Comparison of ENCODE assay signal across 27 cellular contexts in the genomic region with DNA sequence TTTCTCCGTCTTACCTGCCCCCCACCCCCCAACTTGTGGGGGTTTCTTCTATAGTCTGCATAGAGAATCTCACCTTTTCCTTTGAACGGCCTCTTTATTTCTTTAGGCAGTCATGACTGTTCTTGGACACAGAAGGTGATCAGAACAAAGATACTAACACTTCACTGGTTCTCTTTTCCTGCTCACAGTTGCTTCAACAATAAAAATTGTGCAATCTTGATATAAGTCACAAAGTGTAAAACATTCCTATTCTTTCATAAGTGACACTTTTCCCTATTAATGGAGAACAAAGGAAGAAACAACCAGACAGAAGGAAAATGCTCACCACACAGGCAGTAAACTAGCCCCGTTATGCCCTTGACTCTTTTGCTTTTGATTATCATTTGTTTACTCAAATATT.
"Had no signal": no experiment of that assay in that cellular context is flagged by ENCODE, and none has a peak within 500 bp of the region (broad histone marks: within the 10 kb centered on the region; RNA-seq: fewer than 3 reads in every experiment).

No MANE protein-coding gene starts in this region.

- H3K27ac ChIP-seq: brain microvascular endothelial cell, epithelial cell of prostate, esophagus squamous epithelium, gastroesophageal sphincter had no signal

- H3K4me1 Mint-ChIP-seq: activated CD4-positive, alpha-beta memory T cell treated with anti-CD3 and anti-CD28 coated beads, Interleukin-2, amount 10 ng/mL, durations not matched to agents 7 days and 5 days; activated CD4-positive, alpha-beta T cell treated with anti-CD3 and anti-CD28 coated beads for 36 hours; activated CD4-positive, alpha-beta T cell treated with anti-CD3 and anti-CD28 coated beads, Interleukin-2, amount 10 ng/mL, durations not matched to agents 24 days and 14 days; activated T-helper 17 cell treated with anti-CD3 and anti-CD28 coated beads, Interleukin-2, amount 50 U/mL, for 72 hours; T-cell had no signal

- H3K27ac Mint-ChIP-seq: activated CD4-positive, alpha-beta memory T cell treated with anti-CD3 and anti-CD28 coated beads, Interleukin-2, amount 10 ng/mL, durations not matched to agents 7 days and 5 days; activated CD4-positive, alpha-beta T cell treated with anti-CD3 and anti-CD28 coated beads for 36 hours; activated CD4-positive, alpha-beta T cell treated with anti-CD3 and anti-CD28 coated beads, Interleukin-2, amount 10 ng/mL, durations not matched to agents 24 days and 14 days; activated naive CD8-positive, alpha-beta T cell; activated T-helper 17 cell treated with anti-CD3 and anti-CD28 coated beads, Interleukin-2, amount 50 U/mL, for 72 hours; T-cell; T-helper 1 cell treated with Interleukin-12 subunit alpha and Interleukin-12 subunit beta and Interleukin-4 antibody, amounts not matched to agents 30 μg/mL and 1 μg/mL, for 36 hours had no signal

- H3K36me3 Mint-ChIP-seq: activated naive CD8-positive, alpha-beta T cell; T-cell had no signal

- H3K9me3 ChIP-seq: esophagus squamous epithelium, gastroesophageal sphincter had no signal

- H3K4me3 Mint-ChIP-seq: activated CD4-positive, alpha-beta memory T cell treated with anti-CD3 and anti-CD28 coated beads, Interleukin-2, amount 10 ng/mL, durations not matched to agents 7 days and 5 days; activated CD4-positive, alpha-beta T cell treated with anti-CD3 and anti-CD28 coated beads for 36 hours; activated CD4-positive, alpha-beta T cell treated with anti-CD3 and anti-CD28 coated beads, Interleukin-2, amount 10 ng/mL, durations not matched to agents 24 days and 14 days; activated naive CD8-positive, alpha-beta T cell; activated T-cell treated with anti-CD3 and anti-CD28 coated beads, Interleukin-2, amount 50 U/mL, for 4 hours; activated T-helper 17 cell treated with anti-CD3 and anti-CD28 coated beads, Interleukin-2, amount 50 U/mL, for 72 hours; T-cell; T-helper 1 cell treated with Interleukin-12 subunit alpha and Interleukin-12 subunit beta and Interleukin-4 antibody, amounts not matched to agents 30 μg/mL and 1 μg/mL, for 36 hours had no signal

- ATAC-seq: activated CD4-positive, alpha-beta T cell treated with anti-CD3 and anti-CD28 coated beads for 36 hours; activated T-cell treated with anti-CD3 and anti-CD28 coated beads, Interleukin-2, amount 50 U/mL, for 4 hours; activated T-helper 17 cell treated with anti-CD3 and anti-CD28 coated beads, Interleukin-2, amount 50 U/mL, for 72 hours; gastroesophageal sphincter; T-cell had no signal

- H3K9me3 Mint-ChIP-seq: activated CD4-positive, alpha-beta memory T cell treated with anti-CD3 and anti-CD28 coated beads, Interleukin-2, amount 10 ng/mL, durations not matched to agents 7 days and 5 days; activated CD4-positive, alpha-beta T cell treated with anti-CD3 and anti-CD28 coated beads, Interleukin-2, amount 10 ng/mL, durations not matched to agents 24 days and 14 days; activated T-cell treated with anti-CD3 and anti-CD28 coated beads, Interleukin-2, amount 50 U/mL, for 4 hours; activated T-helper 17 cell treated with anti-CD3 and anti-CD28 coated beads, Interleukin-2, amount 50 U/mL, for 72 hours; T-cell; T-helper 1 cell treated with Interleukin-12 subunit alpha and Interleukin-12 subunit beta and Interleukin-4 antibody, amounts not matched to agents 30 μg/mL and 1 μg/mL, for 36 hours had no signal

- H3K36me3 ChIP-seq: brain microvascular endothelial cell, esophagus squamous epithelium, gastroesophageal sphincter had no signal

- H3K4me3 ChIP-seq: esophagus squamous epithelium, gastroesophageal sphincter had no signal

- H3K27me3 Mint-ChIP-seq: activated CD4-positive, alpha-beta memory T cell treated with anti-CD3 and anti-CD28 coated beads, Interleukin-2, amount 10 ng/mL, durations not matched to agents 7 days and 5 days; activated CD4-positive, alpha-beta T cell treated with anti-CD3 and anti-CD28 coated beads for 36 hours; activated CD4-positive, alpha-beta T cell treated with anti-CD3 and anti-CD28 coated beads, Interleukin-2, amount 10 ng/mL, durations not matched to agents 24 days and 14 days; activated naive CD8-positive, alpha-beta T cell had no signal

- DNase-seq: activated CD4-positive, alpha-beta memory T cell treated with anti-CD3 and anti-CD28 coated beads, Interleukin-2, amount 10 ng/mL, durations not matched to agents 7 days and 5 days; activated CD4-positive, alpha-beta T cell treated with anti-CD3 and anti-CD28 coated beads for 36 hours; activated CD4-positive, alpha-beta T cell treated with anti-CD3 and anti-CD28 coated beads, Interleukin-2, amount 10 ng/mL, durations not matched to agents 24 days and 14 days; activated CD4-positive, CD25-positive, alpha-beta regulatory T cell; activated CD4-positive, CD25-positive, alpha-beta regulatory T cell treated with anti-CD3 and anti-CD28 coated beads, Interleukin-2, amount 50 U/mL, for 72 hours; activated CD8-positive, alpha-beta memory T cell treated with anti-CD3 and anti-CD28 coated beads for 24 hours; activated effector memory CD4-positive, alpha-beta T cell treated with Interleukin-2 at 50 U/mL for 16 hours; activated gamma-delta T cell treated with Interleukin-2 at 50 U/mL for 16 hours; activated naive CD4-positive, alpha-beta T cell treated with anti-CD3 and anti-CD28 coated beads, Interleukin-2, amount 50 U/mL, for 16 hours; activated naive CD4-positive, alpha-beta T cell treated with Interleukin-2 at 50 U/mL for 16 hours; activated T-cell treated with anti-CD3 and anti-CD28 coated beads, Interleukin-2, amount 50 U/mL, for 4 hours; amniotic stem cell; anterior cingulate cortex; brain microvascular endothelial cell; cortex of kidney; dermis blood vessel endothelial cell; effector CD8-positive, alpha-beta T cell; esophagus squamous epithelium; foreskin melanocyte; SW 1271; T-cell; T1000 had no signal

- H3K27me3 ChIP-seq: brain microvascular endothelial cell, esophagus squamous epithelium, gastroesophageal sphincter had no signal
